8 cellular contexts compared by ENCODE assay signal in the genomic region with DNA sequence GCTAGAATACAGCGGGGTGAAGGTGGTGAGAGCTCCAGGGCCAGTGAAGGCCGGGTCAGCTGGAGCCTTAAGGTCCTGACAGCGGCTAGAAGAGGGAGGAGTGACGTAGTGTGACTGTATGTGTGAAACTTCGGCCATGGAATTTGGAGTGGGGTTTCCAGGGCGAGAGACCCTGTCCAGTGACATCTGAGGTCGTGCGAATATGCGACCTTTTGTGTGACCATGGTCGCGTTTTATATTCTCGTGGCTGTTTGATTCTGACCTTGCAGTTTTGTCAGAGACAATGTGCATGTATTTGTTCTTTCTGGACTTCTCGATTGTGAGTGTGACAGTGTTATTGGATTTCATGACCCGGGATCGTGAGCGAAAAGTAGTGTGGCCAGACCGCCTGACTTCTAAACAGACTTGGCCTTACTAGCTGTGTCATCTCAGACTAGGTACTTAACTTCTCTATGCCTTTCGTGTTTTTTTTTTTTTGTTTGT. TPM values are rescaled to one million over a fixed set of nuclear protein-coding genes. Genes with fewer than 3 reads are reported as not detected.
DNase-seq lines count a peak whose midpoint lies in the region; ATAC-seq and TF ChIP-seq lines count a peak whose summit lies in the region.

No MANE protein-coding gene starts in this region.

- no peak overlapping the region for H3K27ac ChIP-seq in PC-3 (ENCODE audit: low read length)

- no peak for TF ChIP-seq CTCF in Calu3 (IDR thresholded peaks at IDR 0.05; ENCODE audit: unreplicated experiment)
- no peak for TF ChIP-seq CTCF in PC-3 (conservative IDR thresholded peaks at IDR 0.05; ENCODE audit: low read depth, low read length)
- no peak for TF ChIP-seq CTCF in epithelial cell of esophagus (IDR thresholded peaks at IDR 0.05; ENCODE audit: insufficient read depth, low read depth, low read length, missing control alignments)
- no peak for TF ChIP-seq CTCF in omental fat pad (IDR thresholded peaks at IDR 0.05)

- H3K9ac ChIP-seq in PC-3 (ENCODE audit: low read length), result no peak overlapping the region

- ATAC-seq in PC-3 (no peak), omental fat pad (ENCODE audit: low FRiP score) (no peak), HG03571 (IDR thresholded peaks at IDR 0.05; ENCODE audit: unreplicated experiment) (no peak)

- peaks cover 14% of the 10 kb centered on the region for H3K9me3 Mint-ChIP-seq in Calu3 (ENCODE audit: low read depth, unreplicated experiment)

- POLR2A ChIA-PET in PC-3 (lab: Charles Lee; ENCODE audit: unreplicated experiment) (interaction anchor here (0.6 kb wide), 1 partner anchor 127 kb away, joined by 3 read pairs; a partner anchor contains a TSS), HEK293T (lab: Yijun Ruan, JAX) (interaction anchor here (0.6 to 1.7 kb wide), 8 partner anchors 30 to 1253 kb away, joined by 3 to 10 read pairs (median 6); a partner anchor contains a TSS)

- H3F3A ChIP-seq in PC-3 (ENCODE audit: low read length, unreplicated experiment), result no peaks in the 10 kb centered on the region

- H3K27me3 Mint-ChIP-seq in Calu3 (ENCODE audit: unreplicated experiment), result no peaks in the 10 kb centered on the region

- no TSS peak for BruUV-seq in Calu3 (replicated peaks; lab: Mats Ljungman, UMichigan)
- BruUV-seq in PC-3 (replicated peaks; lab: Mats Ljungman, UMichigan), result TSS peak; percentile 56

- no peaks in the 10 kb centered on the region for H3K27me3 ChIP-seq in PC-3 (ENCODE audit: low read length)

- intact Hi-C loops in Calu3 (cut with micrococcal nuclease; ENCODE audit: unreplicated experiment) (loop anchor here (2.0 kb wide), 1 partner anchor 127 kb away; a partner anchor contains a TSS), PC-3 (cut with micrococcal nuclease) (no loop called here)

- no peak for DNase-seq in Calu3
- no peak for DNase-seq in PC-3
- DNase-seq in epithelial cell of esophagus (ENCODE audit: low read depth), result no peak
- peak; percentile 23 for DNase-seq in omental fat pad (ENCODE audit: low spot score)
- no peak for DNase-seq in NCI-H1436 treated with DMSO at 0.1 percent for 48 hours (lab: John Stamatoyannopoulos, UW)
- DNase-seq in stimulated activated CD8-positive, alpha-beta memory T cell treated with anti-CD3 and anti-CD28 coated beads, Interleukin-4, amount 100 ng/mL, for 48 hours, result no peak
- DNase-seq in HEK293T (ENCODE audit: extremely low spot score), result no peak

- H3K4me1 Mint-ChIP-seq in Calu3 (ENCODE audit: low read depth, unreplicated experiment), result no peaks in the 10 kb centered on the region

- CTCF ChIA-PET in Calu3 (lab: Charles Lee), result interaction anchor here (0.9 kb wide), 1 partner anchor 127 kb away, joined by 5 read pairs; a partner anchor contains a TSS
- CTCF ChIA-PET in PC-3 (lab: Charles Lee), result no interaction called here
- CTCF ChIA-PET in HEK293T (lab: Yijun Ruan, JAX), result no interaction called here

- no peaks in the 10 kb centered on the region for H4K20me1 ChIP-seq in PC-3 (ENCODE audit: low read length)

- H3K36me3 ChIP-seq in PC-3 (ENCODE audit: low read depth, low read length), result peaks cover 15% of the 10 kb centered on the region; the same call in 1 of the 2 replicates

- peak overlapping the region; percentile 76; the same call in 1 of the 2 replicates for H3K4me2 ChIP-seq in PC-3 (ENCODE audit: low read length)

- peaks cover 28% of the 10 kb centered on the region for H3K36me3 Mint-ChIP-seq in Calu3 (ENCODE audit: insufficient read depth, unreplicated experiment)

- H3K4me1 ChIP-seq in PC-3 (ENCODE audit: insufficient read depth, low read length), result no peaks in the 10 kb centered on the region

- H2AFZ ChIP-seq in PC-3 (ENCODE audit: low read length), result peak overlapping the region; percentile 89

- peak overlapping the region; percentile 89 for H3K27ac Mint-ChIP-seq in Calu3 (ENCODE audit: unreplicated experiment)

- H3K9me3 ChIP-seq in PC-3 (ENCODE audit: low read length), result 0 out of 2 replicates have a peak, but pooled peaks cover 7% of the 10 kb centered on the region

- H3K79me2 ChIP-seq in PC-3 (ENCODE audit: low read length), result no peaks in the 10 kb centered on the region

- no peaks in the 10 kb centered on the region for H3K9me2 ChIP-seq in PC-3 (replicated peaks; ENCODE audit: low read length)

- H3K4me3 ChIP-seq in PC-3 (ENCODE audit: low read length) (peak overlapping the region; percentile 77; the same call in 1 of the 2 replicates), epithelial cell of esophagus (ENCODE audit: low read length) (peak overlapping the region; percentile 58)

- peak overlapping the region; percentile 95 for H3K4me3 Mint-ChIP-seq in Calu3 (ENCODE audit: low read depth, unreplicated experiment)

TF ChIP-seq in HEK293T, 16 proteins besides CTCF, POLR2A, EP300 and RAD21:
- TF ChIP-seq, protein P1, sequence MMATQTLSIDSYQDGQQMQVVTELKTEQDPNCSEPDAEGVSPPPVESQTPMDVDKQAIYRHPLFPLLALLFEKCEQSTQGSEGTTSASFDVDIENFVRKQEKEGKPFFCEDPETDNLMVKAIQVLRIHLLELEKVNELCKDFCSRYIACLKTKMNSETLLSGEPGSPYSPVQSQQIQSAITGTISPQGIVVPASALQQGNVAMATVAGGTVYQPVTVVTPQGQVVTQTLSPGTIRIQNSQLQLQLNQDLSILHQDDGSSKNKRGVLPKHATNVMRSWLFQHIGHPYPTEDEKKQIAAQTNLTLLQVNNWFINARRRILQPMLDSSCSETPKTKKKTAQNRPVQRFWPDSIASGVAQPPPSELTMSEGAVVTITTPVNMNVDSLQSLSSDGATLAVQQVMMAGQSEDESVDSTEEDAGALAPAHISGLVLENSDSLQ (IDR thresholded peaks at IDR 0.05), result no peak
- TF ChIP-seq TARDBP (IDR thresholded peaks at IDR 0.05) (no peak), HDGF (IDR thresholded peaks at IDR 0.05; ENCODE audit: borderline replicate concordance) (no peak), LEF1 (IDR thresholded peaks at IDR 0.05; ENCODE audit: borderline replicate concordance) (no peak), FOXA1 (IDR thresholded peaks at IDR 0.05) (no peak), NFRKB (IDR thresholded peaks at IDR 0.05) (no peak), FOXK2 (IDR thresholded peaks at IDR 0.05) (no peak), SUZ12 (IDR thresholded peaks at IDR 0.05) (no peak), ZNF384 (IDR thresholded peaks at IDR 0.05) (no peak), FOXM1 (IDR thresholded peaks at IDR 0.05; ENCODE audit: borderline replicate concordance) (no peak), CTBP1 (IDR thresholded peaks at IDR 0.05; ENCODE audit: borderline replicate concordance) (no peak), L3MBTL2 (conservative IDR thresholded peaks at IDR 0.05) (no peak), ELF4 (IDR thresholded peaks at IDR 0.05) (no peak), ARNT (IDR thresholded peaks at IDR 0.05) (no peak), SP1 (IDR thresholded peaks at IDR 0.05) (no peak), BHLHE40 (IDR thresholded peaks at IDR 0.05; ENCODE audit: borderline replicate concordance) (no peak)

RNA-seq across cellular contexts. Expression of a gene that starts 0.4 kb away (rescaled TPM):
- total RNA-seq in Calu3 (2022), result 2.8 and 3.8 TPM in 2 replicates
- total RNA-seq in PC-3 (2014; rRNA removed), result 1.5 and 2.0 TPM in 2 replicates
- 1 to 10 TPM; 3.1 to 8.0 (median 4.6) TPM for total RNA-seq in omental fat pad

RNA-seq across cellular contexts. Expression of a gene that starts 1.5 kb away (rescaled TPM):
- total RNA-seq in Calu3 (2022) (2.9 and 3.3 TPM in 2 replicates), PC-3 (2014; rRNA removed) (0.07 and 0.63 TPM in 2 replicates), omental fat pad (10 to 100 TPM in 1 of 4 donors, 1 to 10 TPM in 3; 5.3 to 11.2 (median 8.8) TPM)

RNA-seq across cellular contexts. Expression of a gene that starts 39.1 kb away (rescaled TPM):
- total RNA-seq in Calu3 (2022), result not detected in 2 replicates
- not detected in 2 replicates for total RNA-seq in PC-3 (2014; rRNA removed)
- total RNA-seq in omental fat pad, result 1 to 10 TPM; 1.2 to 3.5 (median 1.3) TPM
